1 cellular context compared by ENCODE assay signal in the genomic region with DNA sequence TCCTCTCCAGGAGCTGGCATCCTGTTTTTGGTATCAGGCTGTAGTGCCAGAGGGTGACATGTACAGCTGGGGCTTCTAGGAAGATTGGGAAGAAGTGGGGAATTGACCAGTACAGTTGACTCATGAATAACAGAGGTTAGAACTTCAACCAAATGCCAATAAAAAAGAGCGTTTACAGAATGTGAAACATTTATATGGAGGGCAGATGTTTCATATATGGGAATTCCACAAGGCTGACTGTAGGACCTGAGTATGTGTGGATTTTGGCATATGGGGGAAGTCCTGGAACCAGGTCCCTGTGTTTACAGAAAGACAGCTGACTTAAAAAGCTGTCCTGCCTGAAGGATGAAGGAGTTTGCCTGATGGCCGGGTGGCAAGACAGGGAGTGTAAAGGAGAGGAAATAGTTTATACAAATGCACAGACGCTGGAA.
TF ChIP-seq lines count a peak whose summit lies in the region.

No MANE protein-coding gene starts in this region.

TF ChIP-seq in IMR-90, 13 proteins besides CTCF, POLR2A, EP300 and RAD21:
- TF ChIP-seq NFE2L2 (IDR thresholded peaks at IDR 0.05; ENCODE audit: low read depth, low read length) (no peak), BHLHE40 (IDR thresholded peaks at IDR 0.05; ENCODE audit: low read depth, low read length) (peak; percentile 47), MXI1 (IDR thresholded peaks at IDR 0.05; ENCODE audit: borderline replicate concordance, low read depth, low read length) (no peak), ELK1 (IDR thresholded peaks at IDR 0.05; ENCODE audit: borderline replicate concordance, low read depth, low read length) (no peak)
